ENCODE assay signal across 12 cellular contexts in the genomic region with DNA sequence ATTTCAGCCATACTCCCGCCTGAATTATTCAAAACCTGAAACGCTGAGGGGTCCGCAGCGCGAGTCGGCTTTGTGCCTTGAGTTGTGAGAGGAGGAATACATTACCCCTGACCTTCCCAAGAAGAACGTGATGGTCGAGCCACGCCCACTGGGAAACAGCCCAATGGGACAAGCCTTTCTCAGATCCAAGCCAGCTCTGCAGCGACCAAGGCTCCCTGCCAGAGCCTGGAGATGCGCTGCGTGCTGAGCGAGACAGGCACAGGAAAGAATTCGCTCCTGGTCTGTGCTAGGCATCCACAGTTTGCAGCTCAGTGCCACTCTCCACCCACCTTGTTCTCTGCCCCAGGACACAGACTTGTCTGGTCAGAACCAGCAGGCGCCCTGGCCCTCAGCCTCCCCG.
DNase-seq lines count a peak whose midpoint lies in the region; ATAC-seq and TF ChIP-seq lines count a peak whose summit lies in the region.
"Had no signal": no experiment of that assay in that cellular context is flagged by ENCODE, and none has a peak within 500 bp of the region (broad histone marks: within the 10 kb centered on the region; RNA-seq: fewer than 3 reads in every experiment).

No MANE protein-coding gene starts in this region.

- DNase-seq in A673 (ENCODE audit: low spot score) (peak; percentile 62), NCI-H526 treated with DMSO at 0.1 percent for 48 hours (lab: John Stamatoyannopoulos, UW) (peak; percentile 68), glutamatergic neuron (peak; percentile 65), midbrain (lab: John Stamatoyannopoulos, UW) (peak; percentile 51), NCI-H1694 (lab: John Stamatoyannopoulos, UW) (no peak), DMS53 treated with DMSO at 0.1 percent for 48 hours (lab: John Stamatoyannopoulos, UW; ENCODE audit: unreplicated experiment) (no peak)
- no peak for DNase-seq in activated CD8-positive, alpha-beta memory T cell treated with anti-CD3 and anti-CD28 coated beads, Interleukin-2, amount 50 U/mL, for 48 hours
- DNase-seq: activated T-cell treated with anti-CD3 and anti-CD28 coated beads, Interleukin-2, amount 50 U/mL, for 72 hours; MV-4-11; naive B cell; stimulated activated CD4-positive, alpha-beta T cell treated with anti-CD3 and anti-CD28 coated beads, Interleukin-2, amount 100 ng/mL, for 48 hours had no signal

- TF ChIP-seq CTCF in A673 (conservative IDR thresholded peaks at IDR 0.05; ENCODE audit: low read depth, low read length) (no peak), glutamatergic neuron (IDR thresholded peaks at IDR 0.05; ENCODE audit: partially characterized antibody, unreplicated experiment) (no peak)

- no peaks in the 10 kb centered on the region for H3K4me1 ChIP-seq in A673 (ENCODE audit: insufficient read depth, low read length, poor library complexity, severe bottlenecking)

- POLR2A ChIA-PET in A673 (lab: Charles Lee; ENCODE audit: low non-redundant PET) = no interaction called here

- intact Hi-C loops in A673 (cut with micrococcal nuclease; ENCODE audit: unreplicated experiment) = no loop called here

- ATAC-seq in GM19328 (IDR thresholded peaks at IDR 0.05; ENCODE audit: unreplicated experiment) = no peak
- ATAC-seq: activated T-cell treated with anti-CD3 and anti-CD28 coated beads, Interleukin-2, amount 50 U/mL, for 72 hours had no signal

- peaks cover 3% of the 10 kb centered on the region for H3K4me1 Mint-ChIP-seq in glutamatergic neuron (ENCODE audit: low read depth, unreplicated experiment)
- H3K4me1 Mint-ChIP-seq: naive B cell had no signal

- H3K4me3 ChIP-seq in A673 (ENCODE audit: low read depth, low read length, poor library complexity, severe bottlenecking) = no peak overlapping the region

- H3K27ac ChIP-seq in A673 (ENCODE audit: low read depth, low read length, poor library complexity, severe bottlenecking) = no peak overlapping the region

- peaks cover 18% of the 10 kb centered on the region for H3K9me3 ChIP-seq in A673 (ENCODE audit: low read depth, low read length, poor library complexity, severe bottlenecking)

- H3K9me3 Mint-ChIP-seq in glutamatergic neuron (ENCODE audit: unreplicated experiment) = peaks cover 18% of the 10 kb centered on the region

- H3K4me3 Mint-ChIP-seq in glutamatergic neuron (ENCODE audit: unreplicated experiment) = no peak overlapping the region
- H3K4me3 Mint-ChIP-seq: activated T-cell treated with anti-CD3 and anti-CD28 coated beads, Interleukin-2, amount 50 U/mL, for 72 hours; naive B cell had no signal

- CTCF ChIA-PET in A673 (lab: Charles Lee) = no interaction called here

- H3K27me3 Mint-ChIP-seq in glutamatergic neuron (ENCODE audit: unreplicated experiment) = no peaks in the 10 kb centered on the region

- no peaks in the 10 kb centered on the region for H3K36me3 ChIP-seq in A673 (ENCODE audit: insufficient read depth, low read length, poor library complexity, severe bottlenecking)

- no peak overlapping the region for H3K27ac Mint-ChIP-seq in glutamatergic neuron (ENCODE audit: unreplicated experiment)
- H3K27ac Mint-ChIP-seq: activated T-cell treated with anti-CD3 and anti-CD28 coated beads, Interleukin-2, amount 50 U/mL, for 72 hours; naive B cell had no signal

- no TSS peak for BruUV-seq in A673 (replicated peaks; lab: Mats Ljungman, UMichigan)

- no peaks in the 10 kb centered on the region for H3K27me3 ChIP-seq in A673 (replicated peaks; ENCODE audit: insufficient read depth, low read depth, low read length, poor library complexity)

- peaks cover 26% of the 10 kb centered on the region for H3K36me3 Mint-ChIP-seq in glutamatergic neuron (ENCODE audit: unreplicated experiment)

Comparison
In these comparisons a context has a peak if more than half of its experiments do, and no peak if none do; other contexts are left out.
1. DNase-seq: peak in A673 (single experiment), NCI-H526 treated with DMSO at 0.1 percent for 48 hours (single experiment), glutamatergic neuron (single experiment) and midbrain (single experiment); none in NCI-H1694 (single experiment), DMS53 treated with DMSO at 0.1 percent for 48 hours (single experiment) and activated CD8-positive, alpha-beta memory T cell treated with anti-CD3 and anti-CD28 coated beads, Interleukin-2, amount 50 U/mL, for 48 hours (single experiment).